ENCODE assay signal across 30 cellular contexts in the genomic region with DNA sequence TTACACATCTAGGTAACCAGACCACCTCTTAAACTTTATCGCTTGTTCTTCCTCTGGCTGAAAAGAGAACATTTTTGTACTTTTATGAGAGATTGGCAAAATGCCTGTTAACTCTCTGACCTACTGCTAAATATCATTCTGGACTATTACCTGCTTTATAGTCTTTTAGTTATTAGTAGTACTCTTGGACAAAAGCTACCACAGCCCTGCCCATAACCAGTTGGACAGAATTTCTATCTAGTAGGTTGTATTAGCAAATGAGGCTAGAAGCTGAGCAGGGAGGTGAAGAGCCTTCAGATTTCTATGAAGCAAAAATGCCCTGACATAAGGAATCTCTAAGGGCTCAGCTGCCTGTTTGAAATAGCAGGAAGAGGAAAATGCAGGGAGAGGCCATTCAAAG.
"Had no signal": no experiment of that assay in that cellular context is flagged by ENCODE, and none has a peak within 500 bp of the region (broad histone marks: within the 10 kb centered on the region; RNA-seq: fewer than 3 reads in every experiment).

No MANE protein-coding gene starts in this region.

- H3K9me3 Mint-ChIP-seq: activated CD4-positive, alpha-beta T cell treated with anti-CD3 and anti-CD28 coated beads, Interleukin-2, amount 10 ng/mL, durations not matched to agents 24 days and 14 days; activated CD8-positive, alpha-beta T cell treated with anti-CD3 and anti-CD28 coated beads for 36 hours; activated naive CD4-positive, alpha-beta T cell treated with anti-CD3 and anti-CD28 coated beads, Interleukin-2, amount 50 U/mL, for 24 hours; activated T-helper 2 cell treated with anti-CD3 and anti-CD28 coated beads, Interferon-gamma antibody, Interleukin-2, Interleukin-4, amounts not matched to agents 10 μg/mL and 5 μg/mL and 100 μg/mL, durations not matched to agents 14 hours and 24 hours and 36 hours; T-helper 1 cell treated with Interleukin-12 subunit alpha and Interleukin-12 subunit beta and Interleukin-4 antibody, amounts not matched to agents 30 μg/mL and 1 μg/mL, for 36 hours; T-helper 2 cell treated with Interferon-gamma antibody and Interleukin-4, amounts not matched to agents 5 μg/mL and 100 μg/mL, for 36 hours had no signal

- H3K4me2 ChIP-seq: SK-N-SH had no signal

- DNase-seq: activated CD4-positive, alpha-beta T cell treated with anti-CD3 and anti-CD28 coated beads, Interleukin-2, amount 10 ng/mL, durations not matched to agents 24 days and 14 days; activated CD4-positive, alpha-beta T cell treated with anti-CD3 and anti-CD28 coated beads, Interleukin-2, amount 50 U/mL, for 4 hours; activated CD8-positive, alpha-beta T cell treated with anti-CD3 and anti-CD28 coated beads for 36 hours; activated gamma-delta T cell; activated naive CD4-positive, alpha-beta T cell treated with Interleukin-2 at 50 U/mL for 16 hours; activated naive CD8-positive, alpha-beta T cell treated with anti-CD3 and anti-CD28 coated beads, Interleukin-2, amount 10 ng/mL, durations not matched to agents 7 days and 5 days; activated T-cell treated with anti-CD3 and anti-CD28 coated beads, Interleukin-2, amount 50 U/mL, for 1 hour; adrenal gland; body of pancreas; IMR-90; NCI-H1048; NCI-H1105 treated with DMSO at 0.1 percent for 48 hours; NCI-H1436 treated with DMSO at 0.1 percent for 48 hours; NCI-H1694 treated with DMSO at 0.1 percent for 48 hours; NCI-H2029; NCI-H510A; NCI-H526; NCI-H748 treated with DMSO at 0.1 percent for 48 hours; NK-92 treated with Interleukin-12 subunit alpha and Interleukin-12 subunit beta, amount 100 ng/mL, for 24 hours; OCI-M1; SHP77; SK-N-SH had no signal

- H3K4me3 Mint-ChIP-seq: activated CD4-positive, alpha-beta T cell treated with anti-CD3 and anti-CD28 coated beads, Interleukin-2, amount 10 ng/mL, durations not matched to agents 24 days and 14 days; activated CD8-positive, alpha-beta T cell treated with anti-CD3 and anti-CD28 coated beads for 36 hours; activated naive CD4-positive, alpha-beta T cell treated with anti-CD3 and anti-CD28 coated beads, Interleukin-2, amount 50 U/mL, for 24 hours; activated naive CD8-positive, alpha-beta T cell treated with anti-CD3 and anti-CD28 coated beads, Interleukin-2, amount 10 ng/mL, durations not matched to agents 7 days and 5 days; T-helper 1 cell treated with Interleukin-12 subunit alpha and Interleukin-12 subunit beta and Interleukin-4 antibody, amounts not matched to agents 30 μg/mL and 1 μg/mL, for 36 hours; T-helper 2 cell treated with Interferon-gamma antibody and Interleukin-4, amounts not matched to agents 5 μg/mL and 100 μg/mL, for 36 hours had no signal

- H3K4me1 ChIP-seq: adrenal gland, body of pancreas, breast epithelium, SJSA1 had no signal

- H3K4me1 Mint-ChIP-seq: activated CD4-positive, alpha-beta T cell treated with anti-CD3 and anti-CD28 coated beads, Interleukin-2, amount 10 ng/mL, durations not matched to agents 24 days and 14 days; activated naive CD4-positive, alpha-beta T cell treated with anti-CD3 and anti-CD28 coated beads, Interleukin-2, amount 50 U/mL, for 24 hours; activated naive CD8-positive, alpha-beta T cell treated with anti-CD3 and anti-CD28 coated beads, Interleukin-2, amount 10 ng/mL, durations not matched to agents 7 days and 5 days had no signal

- H3K27me3 ChIP-seq: adrenal gland, body of pancreas, breast epithelium, SJSA1 had no signal

- H3K9me3 ChIP-seq: adrenal gland, body of pancreas, breast epithelium, SJSA1, SK-N-SH had no signal

- H3K27me3 Mint-ChIP-seq: activated CD4-positive, alpha-beta T cell treated with anti-CD3 and anti-CD28 coated beads, Interleukin-2, amount 10 ng/mL, durations not matched to agents 24 days and 14 days; activated CD8-positive, alpha-beta T cell treated with anti-CD3 and anti-CD28 coated beads for 36 hours had no signal

- H3K9ac ChIP-seq: SK-N-SH had no signal

- H3K36me3 Mint-ChIP-seq: activated naive CD4-positive, alpha-beta T cell treated with anti-CD3 and anti-CD28 coated beads, Interleukin-2, amount 50 U/mL, for 24 hours; activated naive CD8-positive, alpha-beta T cell treated with anti-CD3 and anti-CD28 coated beads, Interleukin-2, amount 10 ng/mL, durations not matched to agents 7 days and 5 days had no signal

- ATAC-seq: activated CD8-positive, alpha-beta T cell treated with anti-CD3 and anti-CD28 coated beads for 36 hours; body of pancreas; K562; Panc1 had no signal

- H3K36me3 ChIP-seq: adrenal gland, breast epithelium, SJSA1 had no signal

- H3K4me3 ChIP-seq: adrenal gland, body of pancreas, breast epithelium, K562, SJSA1 had no signal

- H3K27ac ChIP-seq: adrenal gland, body of pancreas, breast epithelium, SJSA1 had no signal

- H3K27ac Mint-ChIP-seq: activated CD4-positive, alpha-beta T cell treated with anti-CD3 and anti-CD28 coated beads, Interleukin-2, amount 10 ng/mL, durations not matched to agents 24 days and 14 days; activated CD8-positive, alpha-beta T cell treated with anti-CD3 and anti-CD28 coated beads for 36 hours; activated naive CD4-positive, alpha-beta T cell treated with anti-CD3 and anti-CD28 coated beads, Interleukin-2, amount 50 U/mL, for 24 hours; activated naive CD8-positive, alpha-beta T cell treated with anti-CD3 and anti-CD28 coated beads, Interleukin-2, amount 10 ng/mL, durations not matched to agents 7 days and 5 days; activated T-helper 2 cell treated with anti-CD3 and anti-CD28 coated beads, Interferon-gamma antibody, Interleukin-2, Interleukin-4, amounts not matched to agents 10 μg/mL and 5 μg/mL and 100 μg/mL, durations not matched to agents 14 hours and 24 hours and 36 hours; T-helper 1 cell treated with Interleukin-12 subunit alpha and Interleukin-12 subunit beta and Interleukin-4 antibody, amounts not matched to agents 30 μg/mL and 1 μg/mL, for 36 hours; T-helper 2 cell treated with Interferon-gamma antibody and Interleukin-4, amounts not matched to agents 5 μg/mL and 100 μg/mL, for 36 hours had no signal

- H3K9me2 ChIP-seq: SK-N-SH had no signal
